1 cellular context compared by ENCODE assay signal in the genomic region with DNA sequence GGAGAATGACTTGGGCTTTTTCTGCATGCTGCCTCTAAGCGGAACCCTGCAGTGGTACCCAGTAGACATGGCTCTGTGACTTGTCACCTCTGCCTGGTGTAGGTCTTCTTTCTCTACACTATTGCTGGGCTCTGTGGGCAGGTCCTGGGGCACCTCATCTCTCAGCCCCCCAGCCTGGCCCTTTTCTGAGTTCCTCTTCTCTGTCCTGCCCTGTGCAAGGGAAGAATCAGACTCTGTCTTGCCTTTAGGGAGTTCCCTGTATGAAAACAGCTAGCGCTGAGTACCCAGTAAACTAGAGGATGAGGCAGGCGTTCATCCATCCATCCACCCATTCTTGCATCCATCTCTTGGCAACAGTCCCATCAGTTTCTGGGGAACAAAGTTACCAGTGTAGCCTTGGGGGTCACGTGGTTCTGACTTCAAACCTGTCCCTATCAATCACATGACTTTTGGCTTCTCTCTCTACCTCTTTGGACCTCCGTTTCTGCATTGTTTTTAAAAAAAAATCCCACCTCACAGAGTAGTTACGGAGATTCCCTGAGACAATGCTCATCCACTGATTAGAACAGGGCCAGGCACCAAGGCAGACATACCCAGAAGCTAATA.
A peak's percentile ranks its signal among the peaks of the same experiment; 100 is the strongest.
TF ChIP-seq lines count a peak whose summit lies in the region.

No MANE protein-coding gene starts in this region.

TF ChIP-seq in HepG2, 621 proteins besides CTCF, POLR2A, EP300 and RAD21 (continued from another document):
- TF ChIP-seq, protein P1, sequence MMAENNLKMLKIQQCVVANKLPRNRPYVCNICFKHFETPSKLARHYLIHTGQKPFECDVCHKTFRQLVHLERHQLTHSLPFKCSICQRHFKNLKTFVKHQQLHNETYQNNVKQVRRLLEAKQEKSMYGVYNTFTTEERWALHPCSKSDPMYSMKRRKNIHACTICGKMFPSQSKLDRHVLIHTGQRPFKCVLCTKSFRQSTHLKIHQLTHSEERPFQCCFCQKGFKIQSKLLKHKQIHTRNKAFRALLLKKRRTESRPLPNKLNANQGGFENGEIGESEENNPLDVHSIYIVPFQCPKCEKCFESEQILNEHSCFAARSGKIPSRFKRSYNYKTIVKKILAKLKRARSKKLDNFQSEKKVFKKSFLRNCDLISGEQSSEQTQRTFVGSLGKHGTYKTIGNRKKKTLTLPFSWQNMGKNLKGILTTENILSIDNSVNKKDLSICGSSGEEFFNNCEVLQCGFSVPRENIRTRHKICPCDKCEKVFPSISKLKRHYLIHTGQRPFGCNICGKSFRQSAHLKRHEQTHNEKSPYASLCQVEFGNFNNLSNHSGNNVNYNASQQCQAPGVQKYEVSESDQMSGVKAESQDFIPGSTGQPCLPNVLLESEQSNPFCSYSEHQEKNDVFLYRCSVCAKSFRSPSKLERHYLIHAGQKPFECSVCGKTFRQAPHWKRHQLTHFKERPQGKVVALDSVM (CRISPR knock-in tag; IDR thresholded peaks at IDR 0.05): no peak
- TF ChIP-seq RAD51 (IDR thresholded peaks at IDR 0.05; ENCODE audit: borderline replicate concordance) (peak; percentile 71; the same call in 1 of the 2 replicates), ZNF614 (CRISPR knock-in tag; IDR thresholded peaks at IDR 0.05; ENCODE audit: borderline replicate concordance) (no peak), MAFG (CRISPR knock-in tag; IDR thresholded peaks at IDR 0.05) (no peak)
- TF ChIP-seq, protein P2, sequence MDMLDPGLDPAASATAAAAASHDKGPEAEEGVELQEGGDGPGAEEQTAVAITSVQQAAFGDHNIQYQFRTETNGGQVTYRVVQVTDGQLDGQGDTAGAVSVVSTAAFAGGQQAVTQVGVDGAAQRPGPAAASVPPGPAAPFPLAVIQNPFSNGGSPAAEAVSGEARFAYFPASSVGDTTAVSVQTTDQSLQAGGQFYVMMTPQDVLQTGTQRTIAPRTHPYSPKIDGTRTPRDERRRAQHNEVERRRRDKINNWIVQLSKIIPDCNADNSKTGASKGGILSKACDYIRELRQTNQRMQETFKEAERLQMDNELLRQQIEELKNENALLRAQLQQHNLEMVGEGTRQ (IDR thresholded peaks at IDR 0.05; ENCODE audit: low read depth, low read length): peak; percentile 70; the same call in 1 of the 2 replicates
- TF ChIP-seq, protein P2 (CRISPR knock-in tag; IDR thresholded peaks at IDR 0.05; ENCODE audit: borderline replicate concordance): no peak
